Comparison of ENCODE assay signal across 12 cellular contexts in the genomic region with DNA sequence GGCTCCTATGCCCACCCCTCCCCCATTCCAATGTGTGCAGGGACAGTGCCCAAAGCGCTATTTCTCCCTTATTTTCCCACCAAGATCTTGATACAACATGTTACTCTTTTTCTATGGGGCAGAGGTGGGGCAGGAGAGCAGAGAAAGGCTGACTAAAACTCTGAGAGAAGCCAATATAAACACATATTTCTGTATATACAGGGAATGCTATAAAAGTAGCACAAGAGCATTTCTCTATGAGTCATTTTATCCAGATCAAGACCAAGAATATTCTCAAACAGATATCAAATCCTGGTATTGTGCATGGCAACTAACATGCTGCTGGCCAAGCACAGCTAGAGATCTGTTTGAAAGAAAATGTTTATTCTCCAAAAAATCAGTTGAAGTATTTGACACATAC. TPM values are rescaled to one million over a fixed set of nuclear protein-coding genes. Genes with fewer than 3 reads are reported as not detected.
DNase-seq lines count a peak whose midpoint lies in the region; ATAC-seq and TF ChIP-seq lines count a peak whose summit lies in the region.
"Had no signal": no experiment of that assay in that cellular context is flagged by ENCODE, and none has a peak within 500 bp of the region (broad histone marks: within the 10 kb centered on the region; RNA-seq: fewer than 3 reads in every experiment).

No MANE protein-coding gene starts in this region.

- peaks cover 71% of the 10 kb centered on the region for H3K36me3 ChIP-seq in A673 (ENCODE audit: insufficient read depth, low read length, poor library complexity, severe bottlenecking)

- H3K36me3 Mint-ChIP-seq in glutamatergic neuron (ENCODE audit: unreplicated experiment): no peaks in the 10 kb centered on the region

- no peak overlapping the region for H3K4me3 ChIP-seq in AG04450 (ENCODE audit: low read depth, low read length)
- no peak overlapping the region for H3K4me3 ChIP-seq in A673 (ENCODE audit: low read depth, low read length, poor library complexity, severe bottlenecking)

- intact Hi-C loops in A673 (cut with micrococcal nuclease; ENCODE audit: unreplicated experiment): no loop called here

- 0 out of 2 replicates have a peak, but pooled peaks have one; percentile 6 for TF ChIP-seq CTCF in AG04450 (IDR thresholded peaks at IDR 0.05; ENCODE audit: low read depth, low read length)
- no peak for TF ChIP-seq CTCF in glutamatergic neuron (IDR thresholded peaks at IDR 0.05; ENCODE audit: partially characterized antibody, unreplicated experiment)
- TF ChIP-seq CTCF in A673 (conservative IDR thresholded peaks at IDR 0.05; ENCODE audit: low read depth, low read length): no peak

- POLR2A ChIA-PET in AG04450 (lab: Yijun Ruan, JAX) (interaction anchor here (0.6 kb wide), 1 partner anchor 62 kb away, joined by 4 read pairs; no protein-coding TSS in a partner anchor), A673 (lab: Charles Lee; ENCODE audit: low non-redundant PET) (no interaction called here)

- H3K9me3 ChIP-seq in AG04450 (ENCODE audit: control insufficient read depth, insufficient read depth, low read length): no peaks in the 10 kb centered on the region
- no peaks in the 10 kb centered on the region for H3K9me3 ChIP-seq in A673 (ENCODE audit: low read depth, low read length, poor library complexity, severe bottlenecking)

- H3K27me3 Mint-ChIP-seq in glutamatergic neuron (ENCODE audit: unreplicated experiment): peaks cover 4% of the 10 kb centered on the region

- ATAC-seq in GM19467 (IDR thresholded peaks at IDR 0.05; ENCODE audit: unreplicated experiment): no peak
- no peak for ATAC-seq in HG02623 (IDR thresholded peaks at IDR 0.05; ENCODE audit: unreplicated experiment)

- peaks cover 27% of the 10 kb centered on the region for H3K4me1 ChIP-seq in A673 (ENCODE audit: insufficient read depth, low read length, poor library complexity, severe bottlenecking)

- H3K27me3 ChIP-seq in AG04450 (ENCODE audit: control insufficient read depth, insufficient read depth, low read length) (no peaks in the 10 kb centered on the region), A673 (replicated peaks; ENCODE audit: insufficient read depth, low read depth, low read length, poor library complexity) (no peaks in the 10 kb centered on the region)

- peak overlapping the region; percentile 49 for H3K27ac Mint-ChIP-seq in glutamatergic neuron (ENCODE audit: unreplicated experiment)

- peaks cover 10% of the 10 kb centered on the region for H3K4me1 Mint-ChIP-seq in glutamatergic neuron (ENCODE audit: low read depth, unreplicated experiment)

- no TSS peak for BruUV-seq in A673 (replicated peaks; lab: Mats Ljungman, UMichigan)

- H3K27ac ChIP-seq in AG04450 (ENCODE audit: low read depth, low read length): no peak overlapping the region
- H3K27ac ChIP-seq in A673 (ENCODE audit: low read depth, low read length, poor library complexity, severe bottlenecking): no peak overlapping the region

- H3K9me3 Mint-ChIP-seq in glutamatergic neuron (ENCODE audit: unreplicated experiment): no peaks in the 10 kb centered on the region
- H3K9me3 Mint-ChIP-seq: nephron had no signal

- DNase-seq in AG04450 (ENCODE audit: low read depth, low spot score) (no peak), HCEC 1CT (peak; percentile 88), amniotic epithelial cell (ENCODE audit: low read depth) (peak; percentile 47), glutamatergic neuron (no peak), CD1c-positive myeloid dendritic cell (ENCODE audit: extremely low spot score) (no peak), A673 (ENCODE audit: low spot score) (no peak)
- DNase-seq: COR-L47; NCI-H1048; stimulated activated CD4-positive, alpha-beta T cell treated with anti-CD3 and anti-CD28 coated beads, Interleukin-1b, Interleukin-23, amount 100 ng/mL, for 48 hours had no signal

- H3K4me3 Mint-ChIP-seq in glutamatergic neuron (ENCODE audit: unreplicated experiment): no peak overlapping the region
- H3K4me3 Mint-ChIP-seq: nephron had no signal

- CTCF ChIA-PET in AG04450 (lab: Charles Lee) (interaction anchor here (0.8 to 1.4 kb wide), 3 partner anchors 30 to 1346 kb away, joined by 3 read pairs; no protein-coding TSS in a partner anchor), A673 (lab: Charles Lee) (no interaction called here)

RNA-seq across cellular contexts. Expression of gene WDR26, which starts 7.3 kb away (rescaled TPM):
- polyA plus RNA-seq in AG04450 (2011; rRNA removed): 58.7 and 70.6 TPM in 2 replicates
- polyA minus RNA-seq in AG04450 (2011; rRNA and poly(A)+ RNA removed): 97.2 and 120 TPM in 2 replicates
- total RNA-seq in glutamatergic neuron (ENCODE audit: unreplicated experiment): 110 TPM
- 73.5 TPM in 2 replicates for total RNA-seq in A673 (2021)

Comparison
In these comparisons a context has a peak if more than half of its experiments do, and no peak if none do; other contexts are left out.
1. DNase-seq: peak in HCEC 1CT (single experiment) and amniotic epithelial cell (single experiment); none in AG04450 (single experiment), glutamatergic neuron (single experiment), CD1c-positive myeloid dendritic cell (single experiment) and A673 (single experiment).